Comparison of ENCODE assay signal across 10 cellular contexts in the genomic region with DNA sequence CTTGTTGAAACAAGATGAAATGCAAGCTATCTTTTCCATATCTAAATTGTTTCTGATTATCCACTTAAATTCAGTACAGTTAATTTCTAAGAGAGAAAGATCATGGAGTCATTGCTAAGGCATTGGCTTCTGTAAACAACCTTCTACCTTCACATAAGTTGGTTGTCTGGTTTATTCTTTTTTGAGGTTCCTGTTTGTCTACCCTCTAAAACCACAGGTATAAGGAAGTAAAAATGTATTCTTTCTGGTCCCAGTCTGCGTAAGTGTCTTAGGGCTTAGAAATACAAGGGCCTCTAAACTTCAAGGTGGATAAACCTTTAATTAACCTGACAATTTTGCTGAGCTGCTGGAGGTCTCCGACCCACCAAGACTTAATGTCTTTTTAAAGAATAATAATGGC. TPM values are rescaled to one million over a fixed set of nuclear protein-coding genes. Genes with fewer than 3 reads are reported as not detected.
DNase-seq lines count a peak whose midpoint lies in the region; ATAC-seq, FAIRE-seq and TF ChIP-seq lines count a peak whose summit lies in the region.
"Had no signal": no experiment of that assay in that cellular context is flagged by ENCODE, and none has a peak within 500 bp of the region (broad histone marks: within the 10 kb centered on the region; RNA-seq: fewer than 3 reads in every experiment).

No MANE protein-coding gene starts in this region.

- TF ChIP-seq CTCF in SU-DHL-6 (IDR thresholded peaks at IDR 0.05; ENCODE audit: insufficient read depth, low read length, poor library complexity, severe bottlenecking): no peak
- TF ChIP-seq CTCF in natural killer cell (IDR thresholded peaks at IDR 0.05): no peak
- TF ChIP-seq CTCF in BE2C (IDR thresholded peaks at IDR 0.05; ENCODE audit: low read depth, low read length): no peak

- H3K27ac ChIP-seq in SU-DHL-6 (ENCODE audit: low read depth, low read length): peak overlapping the region; percentile 97
- H3K27ac ChIP-seq: brain microvascular endothelial cell had no signal

- ATAC-seq in HG03565 (IDR thresholded peaks at IDR 0.05; ENCODE audit: unreplicated experiment) (peak; percentile 24), natural killer cell (no peak), GM19397 (IDR thresholded peaks at IDR 0.05; ENCODE audit: unreplicated experiment) (no peak)
- ATAC-seq: HepG2, left cardiac atrium had no signal

- FAIRE-seq in GM18507 (lab: Jason Lieb, UNC): peak; percentile 90
- FAIRE-seq: HepG2 had no signal

- no peaks in the 10 kb centered on the region for H3K36me3 Mint-ChIP-seq in natural killer cell

- intact Hi-C loops in natural killer cell (cut with micrococcal nuclease): no loop called here

- H4K20me1 ChIP-seq in SU-DHL-6 (ENCODE audit: low read depth, low read length): no peaks in the 10 kb centered on the region

- H3K9me3 ChIP-seq in SU-DHL-6 (ENCODE audit: insufficient read depth, low read length) (no peaks in the 10 kb centered on the region), BE2C (no peaks in the 10 kb centered on the region)

- peak overlapping the region; percentile 29 for H3K4me3 ChIP-seq in SU-DHL-6 (ENCODE audit: insufficient read depth, low read length, poor library complexity, severe bottlenecking)
- H3K4me3 ChIP-seq in BE2C (ENCODE audit: low read depth, low read length): no peak overlapping the region

- H3K27me3 ChIP-seq in SU-DHL-6 (ENCODE audit: low read length): no peaks in the 10 kb centered on the region
- no peaks in the 10 kb centered on the region for H3K27me3 ChIP-seq in BE2C

- H3K9me2 ChIP-seq in SU-DHL-6 (replicated peaks; ENCODE audit: insufficient read depth, low read length): no peaks in the 10 kb centered on the region

- H3K4me3 Mint-ChIP-seq in natural killer cell: peak overlapping the region; percentile 50

- H3K9me3 Mint-ChIP-seq in natural killer cell: no peaks in the 10 kb centered on the region

- H3K27ac Mint-ChIP-seq in natural killer cell: peak overlapping the region; percentile 74 to 91

- H3K4me2 ChIP-seq in SU-DHL-6 (ENCODE audit: low read depth, low read length, poor library complexity, severe bottlenecking): peak overlapping the region; percentile 97

- peaks cover 16% of the 10 kb centered on the region; the same call in 1 of the 2 replicates for H3K79me2 ChIP-seq in SU-DHL-6 (ENCODE audit: insufficient read depth, low read length)

- peaks cover 60% of the 10 kb centered on the region for H3F3A ChIP-seq in SU-DHL-6 (ENCODE audit: insufficient read depth)

- no peaks in the 10 kb centered on the region for H3K4me1 ChIP-seq in BE2C

- peaks cover 0 to 3% of the 10 kb centered on the region in 2 donors for H3K27me3 Mint-ChIP-seq in natural killer cell (ENCODE audit: low read depth in 2 of 2)

- H3K36me3 ChIP-seq in SU-DHL-6 (ENCODE audit: low read length): no peaks in the 10 kb centered on the region
- H3K36me3 ChIP-seq in BE2C: no peaks in the 10 kb centered on the region; the same call in 1 of the 2 replicates
- H3K36me3 ChIP-seq: brain microvascular endothelial cell had no signal

- H2AFZ ChIP-seq in SU-DHL-6 (ENCODE audit: low read depth, low read length, severe bottlenecking): no peak overlapping the region

- H3K4me1 Mint-ChIP-seq in natural killer cell: peaks cover 27 to 42% of the 10 kb centered on the region in 2 donors

- DNase-seq in GM18507 (ENCODE audit: extremely low spot score, insufficient read length, low read depth) (no peak), natural killer cell (no peak), BE2C (no peak), NCI-H446 treated with DMSO at 0.1 percent for 48 hours (lab: John Stamatoyannopoulos, UW) (no peak)
- DNase-seq: brain microvascular endothelial cell, left cardiac atrium had no signal

- peak overlapping the region; percentile 78 for H3K9ac ChIP-seq in SU-DHL-6 (ENCODE audit: low read length)

RNA-seq across cellular contexts. Expression of a gene that starts 3.6 kb away (rescaled TPM):
- total RNA-seq in natural killer cell: 100 to 1,000 TPM; 107 to 127 (median 114) TPM
- polyA plus RNA-seq in BE2C (2012; ENCODE audit: insufficient read depth, insufficient read length, low read depth): 31.6 TPM
